Comparison of ENCODE assay signal across 1 cellular context in the genomic region with DNA sequence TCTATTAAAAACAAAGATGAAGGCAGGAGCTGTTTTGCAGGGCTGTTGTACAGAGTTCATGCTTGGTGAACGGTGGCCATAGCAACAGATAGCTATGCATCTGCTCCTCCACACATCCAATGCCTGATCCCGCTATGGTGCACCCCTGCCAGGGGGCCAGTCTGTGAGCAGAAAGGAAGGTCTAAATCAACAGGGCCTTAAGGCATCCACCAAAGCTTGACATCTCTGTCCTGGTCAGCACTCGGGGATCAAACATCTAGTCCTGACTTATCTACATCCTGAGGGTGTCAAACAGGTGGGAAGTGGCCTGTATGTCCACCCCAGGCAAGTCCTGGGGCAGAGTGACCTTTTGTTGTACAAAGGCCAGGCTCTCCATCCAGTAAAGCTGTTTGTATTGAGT.
TF ChIP-seq lines count a peak whose summit lies in the region.

No MANE protein-coding gene starts in this region.

TF ChIP-seq in IMR-90, 13 proteins besides CTCF, POLR2A, EP300 and RAD21:
- TF ChIP-seq, protein P1, sequence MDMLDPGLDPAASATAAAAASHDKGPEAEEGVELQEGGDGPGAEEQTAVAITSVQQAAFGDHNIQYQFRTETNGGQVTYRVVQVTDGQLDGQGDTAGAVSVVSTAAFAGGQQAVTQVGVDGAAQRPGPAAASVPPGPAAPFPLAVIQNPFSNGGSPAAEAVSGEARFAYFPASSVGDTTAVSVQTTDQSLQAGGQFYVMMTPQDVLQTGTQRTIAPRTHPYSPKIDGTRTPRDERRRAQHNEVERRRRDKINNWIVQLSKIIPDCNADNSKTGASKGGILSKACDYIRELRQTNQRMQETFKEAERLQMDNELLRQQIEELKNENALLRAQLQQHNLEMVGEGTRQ (IDR thresholded peaks at IDR 0.05; ENCODE audit: low read depth, low read length) = no peak
